Comparison of ENCODE assay signal across 20 cellular contexts in the genomic region with DNA sequence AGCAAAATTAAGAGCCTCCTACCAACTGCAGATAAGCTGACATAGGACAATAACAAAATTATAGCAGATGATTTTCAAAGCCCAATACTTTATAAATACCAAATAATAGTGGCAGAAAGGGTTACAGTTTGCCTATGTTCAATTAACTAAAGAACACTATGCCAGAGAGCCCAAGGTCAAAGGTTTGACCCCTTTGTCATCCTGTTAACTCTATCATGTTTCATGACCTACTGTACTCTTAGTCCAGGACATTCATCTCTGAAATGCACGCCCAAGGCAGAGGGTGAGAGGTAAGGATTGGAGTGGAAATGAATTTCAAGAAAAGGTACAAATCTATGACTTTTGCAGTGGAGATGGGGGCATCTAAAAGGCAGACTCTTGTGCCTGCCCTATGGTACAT.
A peak's percentile ranks its signal among the peaks of the same experiment; 100 is the strongest.
DNase-seq lines count a peak whose midpoint lies in the region; ATAC-seq and FAIRE-seq lines count a peak whose summit lies in the region.
"Had no signal": no experiment of that assay in that cellular context is flagged by ENCODE, and none has a peak within 500 bp of the region (broad histone marks: within the 10 kb centered on the region; RNA-seq: fewer than 3 reads in every experiment).

No MANE protein-coding gene starts in this region.

- peaks cover 22% of the 10 kb centered on the region for H3K4me1 Mint-ChIP-seq in activated CD4-positive, alpha-beta T cell treated with anti-CD3 and anti-CD28 coated beads, Interleukin-2, amount 10 ng/mL, durations not matched to agents 7 days and 5 days
- H3K4me1 Mint-ChIP-seq in activated CD8-positive, alpha-beta T cell treated with anti-CD3 and anti-CD28 coated beads, Interleukin-2, amount 10 ng/mL, durations not matched to agents 7 days and 5 days (ENCODE audit: low read depth) = peaks cover 20% of the 10 kb centered on the region
- H3K4me1 Mint-ChIP-seq in natural killer cell treated with Interleukin-12 subunit alpha and Interleukin-12 subunit beta and Interleukin-15 and Interleukin-18, amount 100 ng/mL, for 72 hours (ENCODE audit: low read depth in 2 of 2) = peaks cover 20 to 26% of the 10 kb centered on the region in 2 donors

- peak; percentile 36 for FAIRE-seq in GM18507 (lab: Jason Lieb, UNC)
- FAIRE-seq: A549 had no signal

- ATAC-seq in activated CD8-positive, alpha-beta T cell treated with anti-CD3 and anti-CD28 coated beads, Interleukin-2, amount 10 ng/mL, durations not matched to agents 7 days and 5 days = peak; percentile 35
- peak in 1 of 2 donors; percentile 55 for ATAC-seq in natural killer cell treated with Interleukin-12 subunit alpha and Interleukin-12 subunit beta and Interleukin-15 and Interleukin-18, amount 100 ng/mL, for 72 hours
- ATAC-seq: A549, gastroesophageal sphincter, left colon had no signal

- CTCF ChIA-PET in activated CD4-positive, alpha-beta T cell treated with anti-CD3 and anti-CD28 coated beads, Interleukin-2, amount 10 ng/mL, durations not matched to agents 7 days and 5 days (lab: Charles Lee) = interaction anchor here (1.1 kb wide), 1 partner anchor 11 kb away, joined by 3 read pairs; no protein-coding TSS in a partner anchor
- CTCF ChIA-PET in activated CD8-positive, alpha-beta T cell treated with anti-CD3 and anti-CD28 coated beads, Interleukin-2, amount 10 ng/mL, durations not matched to agents 7 days and 5 days (lab: Charles Lee) = interaction anchor here (0.8 to 1.5 kb wide), 6 partner anchors 12 to 184 kb away, joined by 3 to 11 read pairs (median 4); no protein-coding TSS in a partner anchor

- DNase-seq in activated CD4-positive, alpha-beta T cell treated with anti-CD3 and anti-CD28 coated beads, Interleukin-2, amount 10 ng/mL, durations not matched to agents 7 days and 5 days = no peak
- DNase-seq in activated CD4-positive, alpha-beta T cell treated with anti-CD3 and anti-CD28 coated beads, Interleukin-2, amount 50 U/mL, for 4 hours = no peak
- DNase-seq in GM18507 (ENCODE audit: extremely low spot score, insufficient read length, low read depth) (no peak), islet precursor cell (no peak), NCI-H510A (lab: John Stamatoyannopoulos, UW) (no peak), NCI-H146 treated with DMSO at 0.1 percent for 48 hours (lab: John Stamatoyannopoulos, UW; ENCODE audit: unreplicated experiment) (no peak)
- DNase-seq in activated CD8-positive, alpha-beta T cell treated with anti-CD3 and anti-CD28 coated beads, Interleukin-2, amount 10 ng/mL, durations not matched to agents 7 days and 5 days = no peak
- no peak for DNase-seq in natural killer cell treated with Interleukin-12 subunit alpha and Interleukin-12 subunit beta and Interleukin-15 and Interleukin-18, amount 100 ng/mL, for 72 hours (ENCODE audit: low spot score)
- DNase-seq: activated CD4-positive, CD25-positive, alpha-beta regulatory T cell; adrenal gland; C1 segment of cervical spinal cord; DMS53; GOT3; midbrain; NCI-H2029; NCI-H446 treated with DMSO at 0.1 percent for 48 hours; stimulated activated CD4-positive, alpha-beta T cell treated with anti-CD3 and anti-CD28 coated beads, Interleukin-12 subunit alpha, Interleukin-12 subunit beta, amount 100 ng/mL, for 4 hours had no signal

- H3K9me3 Mint-ChIP-seq in activated CD4-positive, alpha-beta T cell treated with anti-CD3 and anti-CD28 coated beads, Interleukin-2, amount 10 ng/mL, durations not matched to agents 7 days and 5 days = peaks cover 12% of the 10 kb centered on the region
- no peaks in the 10 kb centered on the region for H3K9me3 Mint-ChIP-seq in activated CD8-positive, alpha-beta T cell treated with anti-CD3 and anti-CD28 coated beads, Interleukin-2, amount 10 ng/mL, durations not matched to agents 7 days and 5 days (ENCODE audit: insufficient read depth)
- no peaks in the 10 kb centered on the region for H3K9me3 Mint-ChIP-seq in natural killer cell treated with Interleukin-12 subunit alpha and Interleukin-12 subunit beta and Interleukin-15 and Interleukin-18, amount 100 ng/mL, for 72 hours

- peak overlapping the region; percentile 67 for H3K4me3 Mint-ChIP-seq in activated CD4-positive, alpha-beta T cell treated with anti-CD3 and anti-CD28 coated beads, Interleukin-2, amount 10 ng/mL, durations not matched to agents 7 days and 5 days
- H3K4me3 Mint-ChIP-seq in activated CD8-positive, alpha-beta T cell treated with anti-CD3 and anti-CD28 coated beads, Interleukin-2, amount 10 ng/mL, durations not matched to agents 7 days and 5 days = peak overlapping the region; percentile 75
- peak overlapping the region; percentile 91 for H3K4me3 Mint-ChIP-seq in natural killer cell treated with Interleukin-12 subunit alpha and Interleukin-12 subunit beta and Interleukin-15 and Interleukin-18, amount 100 ng/mL, for 72 hours

- H3K36me3 Mint-ChIP-seq in activated CD4-positive, alpha-beta T cell treated with anti-CD3 and anti-CD28 coated beads, Interleukin-2, amount 10 ng/mL, durations not matched to agents 7 days and 5 days (ENCODE audit: low read depth) = peaks cover 7% of the 10 kb centered on the region
- peaks cover 7% of the 10 kb centered on the region for H3K36me3 Mint-ChIP-seq in activated CD8-positive, alpha-beta T cell treated with anti-CD3 and anti-CD28 coated beads, Interleukin-2, amount 10 ng/mL, durations not matched to agents 7 days and 5 days (ENCODE audit: low read depth)
- peaks cover 4% of the 10 kb centered on the region for H3K36me3 Mint-ChIP-seq in natural killer cell treated with Interleukin-12 subunit alpha and Interleukin-12 subunit beta and Interleukin-15 and Interleukin-18, amount 100 ng/mL, for 72 hours

- POLR2A ChIA-PET in activated CD4-positive, alpha-beta T cell treated with anti-CD3 and anti-CD28 coated beads, Interleukin-2, amount 10 ng/mL, durations not matched to agents 7 days and 5 days (lab: Charles Lee) = no interaction called here
- POLR2A ChIA-PET in activated CD8-positive, alpha-beta T cell treated with anti-CD3 and anti-CD28 coated beads, Interleukin-2, amount 10 ng/mL, durations not matched to agents 7 days and 5 days (lab: Charles Lee) = interaction anchor here (0.6 to 1.5 kb wide), 6 partner anchors 9 to 100 kb away, joined by 3 to 4 read pairs (median 4); partner anchors contain the start of genes DDIAS and RAB30

- H3K27ac Mint-ChIP-seq in activated CD4-positive, alpha-beta T cell treated with anti-CD3 and anti-CD28 coated beads, Interleukin-2, amount 10 ng/mL, durations not matched to agents 7 days and 5 days = no peak overlapping the region
- H3K27ac Mint-ChIP-seq in activated CD8-positive, alpha-beta T cell treated with anti-CD3 and anti-CD28 coated beads, Interleukin-2, amount 10 ng/mL, durations not matched to agents 7 days and 5 days = no peak overlapping the region
- H3K27ac Mint-ChIP-seq in natural killer cell treated with Interleukin-12 subunit alpha and Interleukin-12 subunit beta and Interleukin-15 and Interleukin-18, amount 100 ng/mL, for 72 hours = peak overlapping the region; percentile 38 to 79

- H3K27me3 Mint-ChIP-seq in activated CD4-positive, alpha-beta T cell treated with anti-CD3 and anti-CD28 coated beads, Interleukin-2, amount 10 ng/mL, durations not matched to agents 7 days and 5 days = peaks cover 5% of the 10 kb centered on the region
- peaks cover 6% of the 10 kb centered on the region for H3K27me3 Mint-ChIP-seq in activated CD8-positive, alpha-beta T cell treated with anti-CD3 and anti-CD28 coated beads, Interleukin-2, amount 10 ng/mL, durations not matched to agents 7 days and 5 days (ENCODE audit: low read depth)
- H3K27me3 Mint-ChIP-seq in natural killer cell treated with Interleukin-12 subunit alpha and Interleukin-12 subunit beta and Interleukin-15 and Interleukin-18, amount 100 ng/mL, for 72 hours = no peaks in the 10 kb centered on the region

Comparison
In these comparisons a context has a peak if more than half of its experiments do, and no peak if none do; other contexts are left out.
1. H3K27ac Mint-ChIP-seq: peak in natural killer cell treated with Interleukin-12 subunit alpha and Interleukin-12 subunit beta and Interleukin-15 and Interleukin-18, amount 100 ng/mL, for 72 hours (2 of 2); none in activated CD4-positive, alpha-beta T cell treated with anti-CD3 and anti-CD28 coated beads, Interleukin-2, amount 10 ng/mL, durations not matched to agents 7 days and 5 days (single experiment) and activated CD8-positive, alpha-beta T cell treated with anti-CD3 and anti-CD28 coated beads, Interleukin-2, amount 10 ng/mL, durations not matched to agents 7 days and 5 days (single experiment).
2. Peak in every context shown above with its lines, with median percentiles within 50 percentile points of each other: H3K4me3 Mint-ChIP-seq.